12 cellular contexts compared by ENCODE assay signal in the genomic region with DNA sequence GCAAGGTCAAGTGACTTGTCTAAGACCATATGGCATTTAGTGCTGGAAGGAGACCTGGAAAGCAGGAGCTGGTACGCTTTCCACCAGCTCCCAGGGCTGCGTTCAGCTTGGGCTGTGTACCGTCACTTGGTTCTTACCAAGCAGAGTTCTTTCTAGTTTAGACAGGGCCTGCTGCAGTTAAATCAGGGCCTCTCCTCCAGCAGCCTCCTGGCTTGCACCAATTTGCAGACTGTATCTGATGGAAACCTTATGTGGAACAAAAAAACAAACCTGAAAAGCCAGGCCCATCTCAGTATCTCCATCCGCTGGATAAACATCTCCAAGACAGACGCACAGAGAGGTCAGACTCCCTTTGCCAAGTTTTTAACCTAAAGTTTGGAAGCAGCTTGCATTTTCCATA.
DNase-seq lines count a peak whose midpoint lies in the region; ATAC-seq and TF ChIP-seq lines count a peak whose summit lies in the region.
"Had no signal": no experiment of that assay in that cellular context is flagged by ENCODE, and none has a peak within 500 bp of the region (broad histone marks: within the 10 kb centered on the region; RNA-seq: fewer than 3 reads in every experiment).

No MANE protein-coding gene starts in this region.

- 90% methylated on average over 5 of the region's 5 CpGs for WGBS in thymus

- H3K36me3 ChIP-seq in WERI-Rb-1 (no peaks in the 10 kb centered on the region), muscle layer of colon (ENCODE audit: insufficient read depth, low read length) (no peaks in the 10 kb centered on the region), thymus (ENCODE audit: control insufficient read depth, insufficient read depth) (no peaks in the 10 kb centered on the region)
- H3K36me3 ChIP-seq: BLaER1 treated with 17β-estradiol and CSF1 and Interleukin-3, amounts not matched to agents 10 nM and 100 nM had no signal

- ATAC-seq in GM18867 (IDR thresholded peaks at IDR 0.05; ENCODE audit: unreplicated experiment) (no peak), left lobe of liver (no peak)
- ATAC-seq: activated CD4-positive, alpha-beta T cell treated with anti-CD3 and anti-CD28 coated beads for 36 hours; T-cell had no signal

- H3K4me3 ChIP-seq in WERI-Rb-1 (ENCODE audit: low read depth, low read length) (no peak overlapping the region), fibroblast of pulmonary artery (replicated peaks; ENCODE audit: low read depth, low read length) (no peak overlapping the region), muscle layer of colon (ENCODE audit: low read depth in 1 of 2, low read length in 2 of 2) (no peak overlapping the region), thymus (ENCODE audit: low read length) (no peak overlapping the region)
- H3K4me3 ChIP-seq: BLaER1 treated with 17β-estradiol and CSF1 and Interleukin-3, amounts not matched to agents 10 nM and 100 nM had no signal

- DNase-seq in WERI-Rb-1: peak; percentile 10
- DNase-seq in fibroblast of pulmonary artery (ENCODE audit: low read depth): peak; percentile 18
- DNase-seq in COLO829 (ENCODE audit: low spot score): no peak
- no peak for DNase-seq in NCI-H2171 treated with DMSO at 0.1 percent for 48 hours (lab: John Stamatoyannopoulos, UW)
- no peak for DNase-seq in left lobe of liver (ENCODE audit: low spot score)
- DNase-seq: activated CD4-positive, alpha-beta T cell treated with anti-CD3 and anti-CD28 coated beads for 36 hours; NCI-H1930; T-cell had no signal

- H3K27me3 ChIP-seq in WERI-Rb-1 (ENCODE audit: insufficient read depth, low read depth, severe bottlenecking): no peaks in the 10 kb centered on the region
- H3K27me3 ChIP-seq in muscle layer of colon (ENCODE audit: control insufficient read depth in 1 of 2, insufficient read depth in 2 of 2, low read length in 2 of 2): no peaks in the 10 kb centered on the region
- no peaks in the 10 kb centered on the region for H3K27me3 ChIP-seq in thymus (ENCODE audit: control insufficient read depth, insufficient read depth)
- H3K27me3 ChIP-seq: BLaER1 treated with 17β-estradiol and CSF1 and Interleukin-3, amounts not matched to agents 10 nM and 100 nM had no signal

- H3K27ac ChIP-seq in WERI-Rb-1 (peak overlapping the region; percentile 29; the same call in 1 of the 2 replicates), muscle layer of colon (ENCODE audit: low read depth, low read length) (peak overlapping the region; percentile 85), thymus (ENCODE audit: low read depth) (peak overlapping the region; percentile 25)
- H3K27ac ChIP-seq: BLaER1 treated with 17β-estradiol and CSF1 and Interleukin-3, amounts not matched to agents 10 nM and 100 nM had no signal

- TF ChIP-seq CTCF in WERI-Rb-1 (IDR thresholded peaks at IDR 0.05; ENCODE audit: low read depth, low read length) (no peak), fibroblast of pulmonary artery (IDR thresholded peaks at IDR 0.05; ENCODE audit: low read length, missing control alignments) (no peak)

- H3K4me1 ChIP-seq in muscle layer of colon (ENCODE audit: insufficient read depth, low read length) (peaks cover 36% of the 10 kb centered on the region), thymus (ENCODE audit: control insufficient read depth, insufficient read depth, low read length) (no peaks in the 10 kb centered on the region)
- H3K4me1 ChIP-seq: BLaER1 treated with 17β-estradiol and CSF1 and Interleukin-3, amounts not matched to agents 10 nM and 100 nM had no signal

- no peak overlapping the region for H3K9ac ChIP-seq in muscle layer of colon (ENCODE audit: low read length)
- H3K9ac ChIP-seq: BLaER1 treated with 17β-estradiol and CSF1 and Interleukin-3, amounts not matched to agents 10 nM and 100 nM had no signal

- no peaks in the 10 kb centered on the region for H3K9me3 ChIP-seq in WERI-Rb-1 (ENCODE audit: severe bottlenecking)
- H3K9me3 ChIP-seq in muscle layer of colon (ENCODE audit: low read length): no peaks in the 10 kb centered on the region
- no peaks in the 10 kb centered on the region for H3K9me3 ChIP-seq in thymus (ENCODE audit: control insufficient read depth)

Comparison
In these comparisons a context has a peak if more than half of its experiments do, and no peak if none do; other contexts are left out.
1. DNase-seq: peak in WERI-Rb-1 (single experiment) and fibroblast of pulmonary artery (single experiment); none in COLO829 (single experiment), NCI-H2171 treated with DMSO at 0.1 percent for 48 hours (single experiment) and left lobe of liver (single experiment).
2. H3K27ac ChIP-seq: peak in every context shown above with its lines; median percentile 85 in muscle layer of colon; 29 in WERI-Rb-1; 25 in thymus.